ENCODE assay signal across 8 cellular contexts in genomic region chr11:122717264-122717867, GRCh38.
DNase-seq lines count a peak whose midpoint lies in the region; ATAC-seq and TF ChIP-seq lines count a peak whose summit lies in the region.

No MANE protein-coding gene starts in this region.

- H3K27ac Mint-ChIP-seq in immature natural killer cell: peak overlapping the region; percentile 86 to 95 (median 90)
- H3K27ac Mint-ChIP-seq in HFFc6: no peak overlapping the region

- ATAC-seq in GM18861 (IDR thresholded peaks at IDR 0.05; ENCODE audit: unreplicated experiment) (peak; percentile 74), HG02571 (IDR thresholded peaks at IDR 0.05; ENCODE audit: unreplicated experiment) (peak; percentile 65)

- H3K9me3 Mint-ChIP-seq in immature natural killer cell (no peaks in the 10 kb centered on the region), HFFc6 (no peaks in the 10 kb centered on the region)

- peak; percentile 23 for TF ChIP-seq POLR2A in NB4 (IDR thresholded peaks at IDR 0.05; ENCODE audit: extremely low read depth, insufficient read length)

- peak overlapping the region; percentile 3 for H3K4me3 ChIP-seq in NB4 (ENCODE audit: low read depth, low read length)

- TF ChIP-seq CTCF in NB4 (IDR thresholded peaks at IDR 0.05; ENCODE audit: low read depth, low read length) (no peak), HFFc6 (IDR thresholded peaks at IDR 0.05) (no peak)

- DNase-seq in NB4 (ENCODE audit: low read depth) (peak; percentile 95), immature natural killer cell (peak; percentile 75 to 81 (median 77)), DMS153 (lab: John Stamatoyannopoulos, UW) (no peak), HFFc6 (no peak), COLO668 (lab: John Stamatoyannopoulos, UW; ENCODE audit: unreplicated experiment) (no peak), epidermal melanocyte (ENCODE audit: insufficient read length, low spot score) (no peak)

- H3K36me3 Mint-ChIP-seq in immature natural killer cell: peaks cover 0 to 8% (median 0%) of the 10 kb centered on the region in 3 donors
- peaks cover 15% of the 10 kb centered on the region for H3K36me3 Mint-ChIP-seq in HFFc6 (ENCODE audit: low read depth)

- H3K27me3 Mint-ChIP-seq in immature natural killer cell (ENCODE audit: low read depth in 3 of 3) (peaks cover 0 to 8% (median 4%) of the 10 kb centered on the region in 3 donors), HFFc6 (ENCODE audit: insufficient read depth) (no peaks in the 10 kb centered on the region; the same call in none of the 2 replicates)

- H3K4me1 Mint-ChIP-seq in immature natural killer cell (peaks cover 63 to 90% of the 10 kb centered on the region in 2 donors), HFFc6 (ENCODE audit: low read depth) (peaks cover 51% of the 10 kb centered on the region)

- H3K4me3 Mint-ChIP-seq in immature natural killer cell: peak overlapping the region; percentile 61 to 85 (median 77)
- no peak overlapping the region for H3K4me3 Mint-ChIP-seq in HFFc6

Comparison
In these comparisons a context has a peak if more than half of its experiments do, and no peak if none do; other contexts are left out.
1. DNase-seq: peak in NB4 (single experiment) and immature natural killer cell (3 of 3); none in DMS153 (single experiment), HFFc6 (single experiment), COLO668 (single experiment) and epidermal melanocyte (single experiment).